10 cellular contexts compared by ENCODE assay signal in genomic region chr9:123749580-123750202, GRCh38.
DNase-seq lines count a peak whose midpoint lies in the region; ATAC-seq and TF ChIP-seq lines count a peak whose summit lies in the region.
"Had no signal": no experiment of that assay in that cellular context is flagged by ENCODE, and none has a peak within 500 bp of the region (broad histone marks: within the 10 kb centered on the region; RNA-seq: fewer than 3 reads in every experiment).

No MANE protein-coding gene starts in this region.

- H3K4me1 ChIP-seq in KMS-11 (ENCODE audit: low read depth, poor library complexity, severe bottlenecking) = peaks cover 14% of the 10 kb centered on the region

- peak; percentile 37 for ATAC-seq in CD4-positive, alpha-beta T cell (ENCODE audit: poor library complexity)
- ATAC-seq in GM21360 (IDR thresholded peaks at IDR 0.05; ENCODE audit: unreplicated experiment) = peak; percentile 80
- ATAC-seq in Right ventricle myocardium superior (ENCODE audit: poor library complexity) = no peak

- peak overlapping the region; percentile 1 for H3K27ac Mint-ChIP-seq in CD4-positive, alpha-beta T cell

- H3K9me3 Mint-ChIP-seq in CD4-positive, alpha-beta T cell = no peaks in the 10 kb centered on the region

- no peaks in the 10 kb centered on the region for H3K36me3 ChIP-seq in KMS-11 (ENCODE audit: insufficient read depth)
- H3K36me3 ChIP-seq: thoracic aorta had no signal

- no peaks in the 10 kb centered on the region for H4K20me1 ChIP-seq in KMS-11 (ENCODE audit: insufficient read depth)

- no peak overlapping the region for H3K9ac ChIP-seq in KMS-11

- H3K27me3 ChIP-seq in CD4-positive, alpha-beta T cell (ENCODE audit: control insufficient read depth, insufficient read depth, low read length) = no peaks in the 10 kb centered on the region
- no peaks in the 10 kb centered on the region for H3K27me3 ChIP-seq in KMS-11 (ENCODE audit: insufficient read depth, low read depth)

- no peaks in the 10 kb centered on the region for H3K9me3 ChIP-seq in CD4-positive, alpha-beta T cell (ENCODE audit: control insufficient read depth, low read length)
- H3K9me3 ChIP-seq: thoracic aorta had no signal

- no peak for DNase-seq in CD4-positive, alpha-beta T cell
- peak; percentile 11 to 28 for DNase-seq in foreskin fibroblast
- no peak for DNase-seq in Right ventricle myocardium superior
- no peak for DNase-seq in NCI-H446 treated with DMSO at 0.1 percent for 48 hours (lab: John Stamatoyannopoulos, UW)
- DNase-seq in T-helper 9 cell = no peak
- no peak for DNase-seq in NK-92 treated with Interleukin-12 subunit alpha and Interleukin-12 subunit beta, amount 100 ng/mL, for 24 hours (lab: John Stamatoyannopoulos, UW)

- POLR2A ChIA-PET in CD4-positive, alpha-beta T cell (lab: Charles Lee) = interaction anchor here (0.7 kb wide), 1 partner anchor 11 kb away, joined by 3 read pairs; no protein-coding TSS in a partner anchor

- intact Hi-C loops in CD4-positive, alpha-beta T cell (cut with DNase I, micrococcal nuclease) = no loop called here
- intact Hi-C loops in Right ventricle myocardium superior (cut with DNase I) = no loop called here

- CTCF ChIA-PET in CD4-positive, alpha-beta T cell (lab: Charles Lee) = interaction anchor here (1.2 kb wide), 1 partner anchor 9 kb away, joined by 3 read pairs; no protein-coding TSS in a partner anchor

- TF ChIP-seq CTCF in CD4-positive, alpha-beta T cell (IDR thresholded peaks at IDR 0.05) = no peak
- TF ChIP-seq CTCF in KMS-11 (conservative IDR thresholded peaks at IDR 0.05; ENCODE audit: low read depth, low read length) (no peak), foreskin fibroblast (IDR thresholded peaks at IDR 0.05; ENCODE audit: low read depth, low read length) (no peak)

- no peak overlapping the region for H2AFZ ChIP-seq in KMS-11 (ENCODE audit: low read depth)

- no peaks in the 10 kb centered on the region for H3K79me2 ChIP-seq in KMS-11 (ENCODE audit: insufficient read depth, low read depth)

- H3K36me3 Mint-ChIP-seq in CD4-positive, alpha-beta T cell (ENCODE audit: low read depth) = peaks cover 7% of the 10 kb centered on the region

- H3K4me1 Mint-ChIP-seq in CD4-positive, alpha-beta T cell (ENCODE audit: low read depth) = peaks cover 20% of the 10 kb centered on the region

- H3K4me2 ChIP-seq in KMS-11 = peak overlapping the region; percentile 19; the same call in 1 of the 2 replicates

- no peaks in the 10 kb centered on the region for H3K27me3 Mint-ChIP-seq in CD4-positive, alpha-beta T cell

- H3K4me3 Mint-ChIP-seq in CD4-positive, alpha-beta T cell = no peak overlapping the region

- H3K27ac ChIP-seq in CD4-positive, alpha-beta T cell (ENCODE audit: low read depth, low read length) = no peak overlapping the region
- no peak overlapping the region for H3K27ac ChIP-seq in KMS-11
- H3K27ac ChIP-seq: epithelial cell of prostate, thoracic aorta had no signal

- H3K4me3 ChIP-seq in KMS-11 (IDR thresholded peaks at IDR 0.05; ENCODE audit: insufficient read depth, low read depth, low read length) (no peak overlapping the region), foreskin fibroblast (ENCODE audit: low read depth in 1 of 2, low read length in 2 of 2) (no peak overlapping the region)
- H3K4me3 ChIP-seq: thoracic aorta had no signal

Comparison
In these comparisons a context has a peak if more than half of its experiments do, and no peak if none do; other contexts are left out.
1. DNase-seq: peak in foreskin fibroblast (2 of 2); none in CD4-positive, alpha-beta T cell (0 of 10), Right ventricle myocardium superior (single experiment), NCI-H446 treated with DMSO at 0.1 percent for 48 hours (single experiment), T-helper 9 cell (single experiment) and NK-92 treated with Interleukin-12 subunit alpha and Interleukin-12 subunit beta, amount 100 ng/mL, for 24 hours (single experiment).